Comparison of ENCODE assay signal across 36 cellular contexts in the genomic region with DNA sequence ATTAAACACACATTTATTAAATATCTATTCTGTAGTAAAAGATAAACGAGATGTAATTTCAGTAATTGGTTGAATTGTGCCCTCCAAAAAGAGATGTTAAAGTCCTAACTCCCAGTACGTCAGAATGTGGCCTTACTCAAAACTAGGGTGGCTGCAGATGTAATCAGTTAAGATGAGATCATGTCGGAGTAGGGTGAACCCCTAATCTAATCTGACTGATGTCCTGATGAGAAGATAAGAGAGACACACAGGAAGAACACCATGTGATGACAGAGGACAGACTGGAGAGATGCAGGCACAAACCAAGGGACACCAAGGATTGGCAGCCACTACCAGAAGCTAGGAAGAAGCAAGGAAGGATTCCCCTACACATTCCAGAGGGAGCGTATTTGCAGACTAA.
"Had no signal": no experiment of that assay in that cellular context is flagged by ENCODE, and none has a peak within 500 bp of the region (broad histone marks: within the 10 kb centered on the region; RNA-seq: fewer than 3 reads in every experiment).

No MANE protein-coding gene starts in this region.

- H3K27me3 Mint-ChIP-seq: activated B cell treated with CpG ODN at 0.5 μM for 24 hours; activated CD4-positive, alpha-beta memory T cell treated with anti-CD3 and anti-CD28 coated beads, Interleukin-2, amount 10 ng/mL, durations not matched to agents 7 days and 5 days; activated CD4-positive, alpha-beta T cell treated with anti-CD3 and anti-CD28 coated beads, Interleukin-2, amount 10 ng/mL, durations not matched to agents 7 days and 5 days; activated naive CD4-positive, alpha-beta T cell treated with anti-CD3 and anti-CD28 coated beads, Interleukin-2, amount 50 U/mL, for 24 hours; activated naive CD8-positive, alpha-beta T cell treated with anti-CD3 and anti-CD28 coated beads for 36 hours; activated naive CD8-positive, alpha-beta T cell treated with anti-CD3 and anti-CD28 coated beads, Interleukin-2, amount 50 U/mL, for 24 hours; activated T-cell treated with anti-CD3 and anti-CD28 coated beads, Interleukin-2, amount 50 U/mL, for 24 hours; dendritic cell treated with granulocyte-macrophage colony-stimulating factor and Interleukin-4, amounts not matched to agents 40 ng/mL and 50 ng/mL, for 4 days; T-cell had no signal

- H3K4me3 Mint-ChIP-seq: activated B cell treated with CpG ODN at 0.5 μM for 24 hours; activated CD4-positive, alpha-beta memory T cell treated with anti-CD3 and anti-CD28 coated beads, Interleukin-2, amount 10 ng/mL, durations not matched to agents 7 days and 5 days; activated CD4-positive, alpha-beta T cell treated with anti-CD3 and anti-CD28 coated beads, Interleukin-2, amount 10 ng/mL, durations not matched to agents 7 days and 5 days; activated naive CD4-positive, alpha-beta T cell treated with anti-CD3 and anti-CD28 coated beads for 36 hours; activated naive CD4-positive, alpha-beta T cell treated with anti-CD3 and anti-CD28 coated beads, Interleukin-2, amount 50 U/mL, for 24 hours; activated naive CD8-positive, alpha-beta T cell treated with anti-CD3 and anti-CD28 coated beads for 36 hours; activated naive CD8-positive, alpha-beta T cell treated with anti-CD3 and anti-CD28 coated beads, Interleukin-2, amount 50 U/mL, for 24 hours; activated T-cell treated with anti-CD3 and anti-CD28 coated beads, Interleukin-2, amount 50 U/mL, for 24 hours; activated T-cell treated with anti-CD3 and anti-CD28 coated beads, Interleukin-2, amount 50 U/mL, for 72 hours; dendritic cell treated with granulocyte-macrophage colony-stimulating factor and Interleukin-4, amounts not matched to agents 40 ng/mL and 50 ng/mL, for 4 days; effector memory CD8-positive, alpha-beta T cell; T-cell; T-helper 1 cell treated with Interleukin-12 subunit alpha and Interleukin-12 subunit beta and Interleukin-4 antibody, amounts not matched to agents 30 μg/mL and 1 μg/mL, for 36 hours; T-helper 2 cell treated with Interferon-gamma antibody and Interleukin-4, amounts not matched to agents 5 μg/mL and 100 μg/mL, for 36 hours had no signal

- H3K4me1 ChIP-seq: adrenal gland, body of pancreas, esophagus muscularis mucosa, foreskin keratinocyte, gastrocnemius medialis, heart left ventricle had no signal

- H3K36me3 ChIP-seq: adrenal gland, cardiac muscle cell, esophagus muscularis mucosa, gastrocnemius medialis, heart left ventricle, WERI-Rb-1 had no signal

- H3K36me3 Mint-ChIP-seq: activated naive CD4-positive, alpha-beta T cell treated with anti-CD3 and anti-CD28 coated beads, Interleukin-2, amount 50 U/mL, for 24 hours; activated naive CD8-positive, alpha-beta T cell treated with anti-CD3 and anti-CD28 coated beads for 36 hours; T-cell had no signal

- H3K27me3 ChIP-seq: adrenal gland, body of pancreas, cardiac muscle cell, esophagus muscularis mucosa, foreskin keratinocyte, gastrocnemius medialis, heart left ventricle had no signal

- H3K27ac ChIP-seq: adrenal gland, body of pancreas, cardiac muscle cell, coronary artery, esophagus muscularis mucosa, foreskin keratinocyte, gastrocnemius medialis, heart left ventricle, WERI-Rb-1 had no signal

- H3K9me3 Mint-ChIP-seq: activated B cell treated with CpG ODN at 0.5 μM for 24 hours; activated CD4-positive, alpha-beta memory T cell treated with anti-CD3 and anti-CD28 coated beads, Interleukin-2, amount 10 ng/mL, durations not matched to agents 7 days and 5 days; activated CD4-positive, alpha-beta T cell treated with anti-CD3 and anti-CD28 coated beads, Interleukin-2, amount 10 ng/mL, durations not matched to agents 7 days and 5 days; activated naive CD4-positive, alpha-beta T cell treated with anti-CD3 and anti-CD28 coated beads for 36 hours; activated naive CD4-positive, alpha-beta T cell treated with anti-CD3 and anti-CD28 coated beads, Interleukin-2, amount 50 U/mL, for 24 hours; activated naive CD8-positive, alpha-beta T cell treated with anti-CD3 and anti-CD28 coated beads for 36 hours; activated naive CD8-positive, alpha-beta T cell treated with anti-CD3 and anti-CD28 coated beads, Interleukin-2, amount 50 U/mL, for 24 hours; activated T-cell treated with anti-CD3 and anti-CD28 coated beads, Interleukin-2, amount 50 U/mL, for 24 hours; activated T-cell treated with anti-CD3 and anti-CD28 coated beads, Interleukin-2, amount 50 U/mL, for 72 hours; effector memory CD8-positive, alpha-beta T cell; T-helper 1 cell treated with Interleukin-12 subunit alpha and Interleukin-12 subunit beta and Interleukin-4 antibody, amounts not matched to agents 30 μg/mL and 1 μg/mL, for 36 hours; T-helper 2 cell treated with Interferon-gamma antibody and Interleukin-4, amounts not matched to agents 5 μg/mL and 100 μg/mL, for 36 hours had no signal

- H3K4me1 Mint-ChIP-seq: activated B cell treated with CpG ODN at 0.5 μM for 24 hours had no signal

- DNase-seq: activated B cell treated with CpG ODN at 0.5 μM for 24 hours; activated CD4-positive, alpha-beta memory T cell treated with anti-CD3 and anti-CD28 coated beads, Interleukin-2, amount 10 ng/mL, durations not matched to agents 7 days and 5 days; activated CD4-positive, alpha-beta T cell treated with anti-CD3 and anti-CD28 coated beads, Interleukin-2, amount 10 ng/mL, durations not matched to agents 7 days and 5 days; activated CD4-positive, alpha-beta T cell treated with anti-CD3 and anti-CD28 coated beads, Interleukin-2, amount 50 U/mL, for 4 hours; activated CD8-positive, alpha-beta memory T cell treated with anti-CD3 and anti-CD28 coated beads, Interleukin-2, amount 50 U/mL, for 48 hours; activated effector memory CD4-positive, alpha-beta T cell treated with anti-CD3 and anti-CD28 coated beads, Interleukin-2, amount 50 U/mL, for 16 hours; activated naive CD4-positive, alpha-beta T cell treated with anti-CD3 and anti-CD28 coated beads for 36 hours; activated naive CD8-positive, alpha-beta T cell treated with anti-CD3 and anti-CD28 coated beads for 36 hours; activated naive CD8-positive, alpha-beta T cell treated with anti-CD3 and anti-CD28 coated beads, Interleukin-2, amount 50 U/mL, for 24 hours; activated T-cell treated with anti-CD3 and anti-CD28 coated beads for 4 hours; activated T-cell treated with anti-CD3 and anti-CD28 coated beads, Interleukin-2, amount 50 U/mL, for 24 hours; activated T-cell treated with anti-CD3 and anti-CD28 coated beads, Interleukin-2, amount 50 U/mL, for 72 hours; adrenal gland; amygdala; aorta; body of pancreas; central memory CD4-positive, alpha-beta T cell; cerebellar nuclear complex; effector CD4-positive, alpha-beta T cell; effector memory CD8-positive, alpha-beta T cell; erythroblast; foreskin keratinocyte; gastrocnemius medialis; glutamatergic neuron; heart left ventricle; SW 1271; T-cell; T1000; WERI-Rb-1 had no signal

- ATAC-seq: activated naive CD8-positive, alpha-beta T cell treated with anti-CD3 and anti-CD28 coated beads, Interleukin-2, amount 50 U/mL, for 24 hours; activated T-cell treated with anti-CD3 and anti-CD28 coated beads, Interleukin-2, amount 50 U/mL, for 72 hours; body of pancreas; effector memory CD8-positive, alpha-beta T cell; foreskin keratinocyte; gastrocnemius medialis; heart left ventricle; T-cell had no signal

- H3K9me3 ChIP-seq: adrenal gland, body of pancreas, esophagus muscularis mucosa, gastrocnemius medialis, heart left ventricle had no signal

- H3K4me3 ChIP-seq: adrenal gland, body of pancreas, cardiac muscle cell, coronary artery, esophagus muscularis mucosa, gastrocnemius medialis, heart left ventricle had no signal

- H3K27ac Mint-ChIP-seq: activated B cell treated with CpG ODN at 0.5 μM for 24 hours; activated CD4-positive, alpha-beta memory T cell treated with anti-CD3 and anti-CD28 coated beads, Interleukin-2, amount 10 ng/mL, durations not matched to agents 7 days and 5 days; activated CD4-positive, alpha-beta T cell treated with anti-CD3 and anti-CD28 coated beads, Interleukin-2, amount 10 ng/mL, durations not matched to agents 7 days and 5 days; activated naive CD4-positive, alpha-beta T cell treated with anti-CD3 and anti-CD28 coated beads for 36 hours; activated naive CD4-positive, alpha-beta T cell treated with anti-CD3 and anti-CD28 coated beads, Interleukin-2, amount 50 U/mL, for 24 hours; activated naive CD8-positive, alpha-beta T cell treated with anti-CD3 and anti-CD28 coated beads for 36 hours; activated naive CD8-positive, alpha-beta T cell treated with anti-CD3 and anti-CD28 coated beads, Interleukin-2, amount 50 U/mL, for 24 hours; activated T-cell treated with anti-CD3 and anti-CD28 coated beads, Interleukin-2, amount 50 U/mL, for 24 hours; activated T-cell treated with anti-CD3 and anti-CD28 coated beads, Interleukin-2, amount 50 U/mL, for 72 hours; dendritic cell treated with granulocyte-macrophage colony-stimulating factor and Interleukin-4, amounts not matched to agents 40 ng/mL and 50 ng/mL, for 4 days; effector memory CD8-positive, alpha-beta T cell; T-cell; T-helper 1 cell treated with Interleukin-12 subunit alpha and Interleukin-12 subunit beta and Interleukin-4 antibody, amounts not matched to agents 30 μg/mL and 1 μg/mL, for 36 hours; T-helper 2 cell treated with Interferon-gamma antibody and Interleukin-4, amounts not matched to agents 5 μg/mL and 100 μg/mL, for 36 hours had no signal
